18 cellular contexts compared by ENCODE assay signal in genomic region chr13:50089633-50090032, GRCh38.
DNase-seq lines count a peak whose midpoint lies in the region; ATAC-seq, FAIRE-seq and TF ChIP-seq lines count a peak whose summit lies in the region.
"Had no signal": no experiment of that assay in that cellular context is flagged by ENCODE, and none has a peak within 500 bp of the region (broad histone marks: within the 10 kb centered on the region; RNA-seq: fewer than 3 reads in every experiment).

No MANE protein-coding gene starts in this region.

- no peaks in the 10 kb centered on the region for H3K36me3 Mint-ChIP-seq in activated CD4-positive, alpha-beta memory T cell treated with anti-CD3 and anti-CD28 coated beads for 36 hours

- no peak for TF ChIP-seq CTCF in DND-41 (IDR thresholded peaks at IDR 0.05; ENCODE audit: borderline replicate concordance, extremely low read depth, low read length, poor library complexity, severe bottlenecking)
- no peak for TF ChIP-seq CTCF in K562 (IDR thresholded peaks at IDR 0.05 in 2 of 3, conservative IDR thresholded peaks at IDR 0.05 in 1 of 3; ENCODE audit: insufficient read depth in 2 of 3, low read depth in 1 of 3, low read length in 3 of 3)
- TF ChIP-seq CTCF in HepG2 (CRISPR knock-in tag; IDR thresholded peaks at IDR 0.05), result no peak
- no peak for TF ChIP-seq CTCF in gastrocnemius medialis (IDR thresholded peaks at IDR 0.05 in 4 of 5, conservative IDR thresholded peaks at IDR 0.05 in 1 of 5)

- BruUV-seq in K562 (replicated peaks; lab: Mats Ljungman, UMichigan) (no TSS peak), HepG2 (replicated peaks; lab: Mats Ljungman, UMichigan) (no TSS peak)

- H3K27me3 ChIP-seq in DND-41 (ENCODE audit: insufficient read depth, low read length, poor library complexity), result no peaks in the 10 kb centered on the region
- no peaks in the 10 kb centered on the region for H3K27me3 ChIP-seq in K562 (ENCODE audit: control insufficient read depth in 2 of 2, insufficient read depth in 2 of 2, low read length in 2 of 2)
- H3K27me3 ChIP-seq in HepG2 (ENCODE audit: control insufficient read depth in 1 of 2, insufficient read depth in 2 of 2, low read length in 2 of 2), result no peaks in the 10 kb centered on the region
- no peaks in the 10 kb centered on the region for H3K27me3 ChIP-seq in gastrocnemius medialis

- H3K4me1 Mint-ChIP-seq in activated CD4-positive, alpha-beta memory T cell treated with anti-CD3 and anti-CD28 coated beads for 36 hours (ENCODE audit: low read depth), result peaks cover 19% of the 10 kb centered on the region

- H3K79me2 ChIP-seq in DND-41 (ENCODE audit: insufficient read depth, low read length) (peaks cover 98% of the 10 kb centered on the region), K562 (ENCODE audit: control insufficient read depth, insufficient read depth, low read length) (peaks cover 93% of the 10 kb centered on the region), HepG2 (ENCODE audit: insufficient read depth, low read length) (peaks cover 79% of the 10 kb centered on the region)

- intact Hi-C loops in K562 (cut with micrococcal nuclease) (loop anchor here (5.0 to 10.0 kb wide), 3 partner anchors 225 to 713 kb away; no protein-coding TSS in a partner anchor), HepG2 (cut with micrococcal nuclease; ENCODE audit: unreplicated experiment) (loop anchor here (5.0 to 10.0 kb wide), 3 partner anchors 78 to 155 kb away; no protein-coding TSS in a partner anchor), gastrocnemius medialis (cut with DNase I; ENCODE audit: low total_unique reads) (no loop called here)
- intact Hi-C loops in activated CD4-positive, alpha-beta memory T cell treated with anti-CD3 and anti-CD28 coated beads for 36 hours (cut with micrococcal nuclease), result loop anchor here (10.0 kb wide), 1 partner anchor 645 kb away; the partner anchor contains the start of genes CAB39L and SETDB2

- FAIRE-seq in K562 (lab: Jason Lieb, UNC) (no peak), HepG2 (lab: Jason Lieb, UNC) (no peak)
- FAIRE-seq: D721Med, GM12892, GM18507, GM19239, H1 had no signal

- no peak overlapping the region for H3K27ac Mint-ChIP-seq in activated CD4-positive, alpha-beta memory T cell treated with anti-CD3 and anti-CD28 coated beads for 36 hours
- H3K27ac Mint-ChIP-seq: CD4-positive, alpha-beta T cell; H9 had no signal

- CTCF ChIA-PET in K562 (lab: Yijun Ruan, JAX; ENCODE audit: low intra/inter-chr PET ratio) (no interaction called here), HepG2 (lab: Yijun Ruan, JAX; ENCODE audit: low intra/inter-chr PET ratio, low total read pairs) (no interaction called here)
- CTCF ChIA-PET in activated CD4-positive, alpha-beta memory T cell treated with anti-CD3 and anti-CD28 coated beads for 36 hours (lab: Charles Lee), result no interaction called here

- no peak for ATAC-seq in DND-41 (ENCODE audit: insufficient read depth, low read depth)
- ATAC-seq in K562, result no peak
- ATAC-seq in HepG2, result no peak
- ATAC-seq in gastrocnemius medialis, result no peak
- no peak for ATAC-seq in GM18868 (IDR thresholded peaks at IDR 0.05; ENCODE audit: unreplicated experiment)

- H4K20me1 ChIP-seq in DND-41 (ENCODE audit: insufficient read depth, low read length) (peaks cover 20% of the 10 kb centered on the region; the same call in 1 of the 2 replicates), K562 (replicated peaks; ENCODE audit: control insufficient read depth, insufficient read depth, low read length) (no peaks in the 10 kb centered on the region), HepG2 (ENCODE audit: insufficient read depth, low read length) (no peaks in the 10 kb centered on the region; the same call in 1 of the 2 replicates)

- no peak overlapping the region for H3K4me3 ChIP-seq in DND-41 (ENCODE audit: low read depth in 1 of 2, low read length in 2 of 2)
- H3K4me3 ChIP-seq in K562, result no peak overlapping the region
- no peak overlapping the region for H3K4me3 ChIP-seq in HepG2 (replicated peaks in 1 of 3; ENCODE audit: insufficient read depth in 1 of 3, low read depth in 2 of 3, low read length in 3 of 3)
- H3K4me3 ChIP-seq in gastrocnemius medialis, result no peak overlapping the region

- no peak overlapping the region for H2AFZ ChIP-seq in DND-41 (ENCODE audit: low read depth, low read length)
- H2AFZ ChIP-seq in K562 (ENCODE audit: low read depth, low read length), result no peak overlapping the region
- H2AFZ ChIP-seq in HepG2 (ENCODE audit: low read length), result no peak overlapping the region

- WGBS in K562 (ENCODE audit: insufficient coverage, low coverage, missing lambda C conversion rate), result 54% methylated on average over 1 of the region's 1 CpG
- WGBS in HepG2 (ENCODE audit: low lambda C conversion rate), result 60% methylated on average over 1 of the region's 1 CpG

- no peak for TF ChIP-seq EP300 in K562 (IDR thresholded peaks at IDR 0.05; ENCODE audit: low read length)
- TF ChIP-seq EP300 in HepG2 (IDR thresholded peaks at IDR 0.05; ENCODE audit: low read depth in 2 of 2, low read length in 2 of 2), result no peak
- TF ChIP-seq EP300 in HepG2 (CRISPR knock-in tag; IDR thresholded peaks at IDR 0.05; ENCODE audit: borderline replicate concordance), result no peak

- H3K36me3 ChIP-seq in DND-41 (ENCODE audit: insufficient read depth, low read length) (peaks cover 24% of the 10 kb centered on the region), K562 (ENCODE audit: control insufficient read depth, insufficient read depth, low read length) (peaks cover 34% of the 10 kb centered on the region; the same call in 2 of the 3 replicates), HepG2 (replicated peaks in 1 of 2; ENCODE audit: control insufficient read depth in 1 of 2, insufficient read depth in 2 of 2, low read length in 2 of 2) (peaks cover 0 to 3% of the 10 kb centered on the region in 2 experiments; a peak in 1 of 5 replicates), gastrocnemius medialis (no peaks in the 10 kb centered on the region)

- TF ChIP-seq POLR2A in K562 (conservative IDR thresholded peaks at IDR 0.05), result no peak
- no peak for TF ChIP-seq POLR2A in HepG2 (IDR thresholded peaks at IDR 0.05; ENCODE audit: insufficient read depth in 1 of 2, low read depth in 2 of 2, low read length in 2 of 2)
- TF ChIP-seq POLR2A in gastrocnemius medialis (IDR thresholded peaks at IDR 0.05), result no peak

- no peaks in the 10 kb centered on the region for H3K27me3 Mint-ChIP-seq in activated CD4-positive, alpha-beta memory T cell treated with anti-CD3 and anti-CD28 coated beads for 36 hours
- H3K27me3 Mint-ChIP-seq: CD4-positive, alpha-beta T cell had no signal

- no peaks in the 10 kb centered on the region for H3K9me3 ChIP-seq in DND-41 (ENCODE audit: insufficient read depth, low read length, severe bottlenecking)
- H3K9me3 ChIP-seq in K562 (replicated peaks; ENCODE audit: control insufficient read depth, insufficient read depth, low read depth, low read length), result no peaks in the 10 kb centered on the region
- H3K9me3 ChIP-seq in HepG2 (ENCODE audit: low read length), result no peaks in the 10 kb centered on the region
- no peaks in the 10 kb centered on the region for H3K9me3 ChIP-seq in gastrocnemius medialis
- H3K9me3 ChIP-seq: Caco-2 had no signal

- TF ChIP-seq RAD21 in K562 (CRISPR knock-in tag; conservative IDR thresholded peaks at IDR 0.05 in 1 of 2, IDR thresholded peaks at IDR 0.05 in 1 of 2) (no peak), HepG2 (CRISPR knock-in tag; IDR thresholded peaks at IDR 0.05) (no peak)

- no peak overlapping the region for H3K27ac ChIP-seq in DND-41 (ENCODE audit: low read length)
- peak overlapping the region; percentile 65; the same call in 2 of the 3 replicates for H3K27ac ChIP-seq in K562 (ENCODE audit: extremely low read depth, low read depth, low read length)
- H3K27ac ChIP-seq in HepG2 (ENCODE audit: extremely low read length, insufficient read depth, low read length), result no peak overlapping the region
- H3K27ac ChIP-seq in gastrocnemius medialis, result peak overlapping the region in 3 of 4 donors; percentile 9 to 58 (median 22)
- H3K27ac ChIP-seq: C4-2B had no signal

- in situ Hi-C loops in K562 (cut with MboI), result no loop called here
- in situ Hi-C loops in HepG2 (cut with HindIII; ENCODE audit: extremely low pct_ligation_motif_present, low pct_unique_long_range_greater_than_20kb), result loop anchor here (10.0 kb wide), 1 partner anchor 715 kb away; no protein-coding TSS in a partner anchor
- in situ Hi-C loops in gastrocnemius medialis (cut with MboI; ENCODE audit: low sequenced_read_pairs in 4 of 4), result loop anchor here in 3 of 4 donors (5.0 to 25.0 kb wide), 4 partner anchors 38 to 448 kb away; partner anchors contain the start of gene TRIM13 (in 1 of the 3)

- H3K9ac ChIP-seq in DND-41 (ENCODE audit: low read depth, low read length), result no peak overlapping the region
- H3K9ac ChIP-seq in K562 (ENCODE audit: insufficient read depth in 1 of 2, low read depth in 2 of 2, low read length in 2 of 2), result peak overlapping the region in 1 of 2 experiments; percentile 41; a peak in 2 of 4 replicates
- H3K9ac ChIP-seq in HepG2 (ENCODE audit: insufficient read depth, low read depth, low read length), result no peak overlapping the region

- POLR2A ChIA-PET in K562 (lab: Yijun Ruan, JAX) (no interaction called here), HepG2 (lab: Yijun Ruan, JAX) (interaction anchor here (3.0 kb wide), 1 partner anchor 35 kb away, joined by 10 read pairs; no protein-coding TSS in a partner anchor)
- POLR2A ChIA-PET in activated CD4-positive, alpha-beta memory T cell treated with anti-CD3 and anti-CD28 coated beads for 36 hours (lab: Charles Lee), result interaction anchor here (0.6 kb wide), 1 partner anchor 97 kb away, joined by 3 read pairs; no protein-coding TSS in a partner anchor

- no peaks in the 10 kb centered on the region for H3K9me1 ChIP-seq in K562 (ENCODE audit: control insufficient read depth, insufficient read depth, low read length)

- H3K4me2 ChIP-seq in DND-41 (ENCODE audit: insufficient read depth, low read length), result peak overlapping the region; percentile 19; the same call in 1 of the 2 replicates
- H3K4me2 ChIP-seq in K562 (ENCODE audit: insufficient read depth, low read length), result no peak overlapping the region
- peak overlapping the region; percentile 20; the same call in 1 of the 2 replicates for H3K4me2 ChIP-seq in HepG2 (ENCODE audit: low read depth, low read length)

- no peaks in the 10 kb centered on the region for H3K9me3 Mint-ChIP-seq in activated CD4-positive, alpha-beta memory T cell treated with anti-CD3 and anti-CD28 coated beads for 36 hours
- H3K9me3 Mint-ChIP-seq: CD4-positive, alpha-beta T cell; H9 had no signal

- DNase-seq in DND-41 (no peak), K562 (ENCODE audit: extremely low read depth in 1 of 4, low spot score in 3 of 4) (no peak), HepG2 (ENCODE audit: low spot score) (no peak), gastrocnemius medialis (no peak), NCI-H2227 (lab: John Stamatoyannopoulos, UW; ENCODE audit: unreplicated experiment) (no peak)
- DNase-seq in activated CD4-positive, alpha-beta memory T cell treated with anti-CD3 and anti-CD28 coated beads for 36 hours, result no peak
- DNase-seq: ACHN; Caco-2; CD4-positive, alpha-beta T cell; GDM1; H9 had no signal

- peaks cover 56% of the 10 kb centered on the region for H3K4me1 ChIP-seq in DND-41 (ENCODE audit: insufficient read depth, low read length)
- H3K4me1 ChIP-seq in K562 (replicated peaks in 1 of 2; ENCODE audit: control insufficient read depth in 2 of 2, insufficient read depth in 2 of 2, low read length in 2 of 2), result peaks cover 5% of the 10 kb centered on the region in 2 experiments; a peak in 3 of 5 replicates
- H3K4me1 ChIP-seq in HepG2 (ENCODE audit: insufficient read depth, low read length), result peaks cover 43% of the 10 kb centered on the region
- peaks cover 18 to 29% of the 10 kb centered on the region in 2 donors for H3K4me1 ChIP-seq in gastrocnemius medialis
- H3K4me1 ChIP-seq: Caco-2 had no signal

- H3K4me3 Mint-ChIP-seq in activated CD4-positive, alpha-beta memory T cell treated with anti-CD3 and anti-CD28 coated beads for 36 hours, result no peak overlapping the region
- H3K4me3 Mint-ChIP-seq: CD4-positive, alpha-beta T cell; H9 had no signal

Comparison
In these comparisons a context has a peak if more than half of its experiments do, and no peak if none do; other contexts are left out.
1. H3K27ac ChIP-seq: peak in K562 (single experiment) and gastrocnemius medialis (3 of 4); none in DND-41 (single experiment) and HepG2 (single experiment).